ENCODE assay signal across 2 cellular contexts in genomic region chr3:79790177-79790576, GRCh38. TPM values are rescaled to one million over a fixed set of nuclear protein-coding genes. Genes with fewer than 3 reads are reported as not detected.
"Had no signal": no experiment of that assay in that cellular context is flagged by ENCODE, and none has a peak within 500 bp of the region (broad histone marks: within the 10 kb centered on the region; RNA-seq: fewer than 3 reads in every experiment).

No MANE protein-coding gene starts in this region.

RNA-seq across cellular contexts. Expression of gene ROBO1, which starts 22.4 kb away (rescaled TPM):
- total RNA-seq: activated CD4-positive, alpha-beta memory T cell treated with anti-CD3 and anti-CD28 coated beads, Interleukin-2, amount 10 ng/mL, durations not matched to agents 7 days and 5 days; T-helper 17 cell had no signal
